1 cellular context compared by ENCODE assay signal in the genomic region with DNA sequence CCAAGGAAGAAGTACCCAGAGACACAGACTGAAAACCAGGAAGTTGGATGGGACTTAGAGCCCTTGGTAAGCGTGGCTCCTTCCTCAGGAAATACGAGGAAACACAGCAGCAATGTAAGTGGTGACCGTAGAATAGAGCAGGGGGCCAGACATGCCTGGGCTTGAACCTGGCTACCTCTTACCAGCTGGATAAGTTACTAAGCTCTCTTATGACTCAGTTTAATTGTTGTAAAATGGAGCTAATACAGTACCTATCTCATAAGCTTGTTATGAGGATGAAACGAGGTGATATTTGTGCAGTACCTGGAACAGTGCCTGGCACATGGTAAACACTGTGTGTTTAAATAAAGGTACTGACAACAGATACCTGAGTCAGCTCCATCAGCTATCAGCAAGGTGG.
TF ChIP-seq lines count a peak whose summit lies in the region.

No MANE protein-coding gene starts in this region.

TF ChIP-seq in GM23338, 12 proteins besides CTCF, POLR2A, EP300 and RAD21 (continued from another document):
- TF ChIP-seq ZNF462 (CRISPR knock-in tag; IDR thresholded peaks at IDR 0.05) (no peak), POLR2AphosphoS5 (IDR thresholded peaks at IDR 0.05; ENCODE audit: low read depth) (no peak), ZNF331 (CRISPR knock-in tag; IDR thresholded peaks at IDR 0.05; ENCODE audit: low read depth) (no peak), EZH2 (IDR thresholded peaks at IDR 0.05; ENCODE audit: low read depth, unreplicated experiment) (no peak)
